Comparison of ENCODE assay signal across 1 cellular context in the genomic region with DNA sequence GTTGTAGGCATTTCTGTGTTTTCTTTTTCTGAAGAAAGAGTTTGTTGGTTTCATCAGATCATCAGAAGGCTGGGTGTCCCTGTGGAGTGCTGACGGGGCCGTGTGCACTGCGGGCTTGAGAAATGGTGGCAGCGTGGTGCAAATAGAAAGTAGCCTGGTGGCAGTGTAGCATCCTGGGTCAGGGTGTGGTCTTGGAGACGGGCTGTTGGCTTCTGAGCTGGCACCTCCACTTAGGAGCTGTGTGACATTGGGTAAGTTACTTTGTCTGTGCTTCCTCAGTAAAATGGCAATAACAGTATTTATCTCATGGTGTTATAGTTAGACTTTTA.
TF ChIP-seq lines count a peak whose summit lies in the region.

No MANE protein-coding gene starts in this region.

TF ChIP-seq in HCT116, 20 proteins besides CTCF, POLR2A, EP300 and RAD21 (continued from another document):
- TF ChIP-seq, protein P1, sequence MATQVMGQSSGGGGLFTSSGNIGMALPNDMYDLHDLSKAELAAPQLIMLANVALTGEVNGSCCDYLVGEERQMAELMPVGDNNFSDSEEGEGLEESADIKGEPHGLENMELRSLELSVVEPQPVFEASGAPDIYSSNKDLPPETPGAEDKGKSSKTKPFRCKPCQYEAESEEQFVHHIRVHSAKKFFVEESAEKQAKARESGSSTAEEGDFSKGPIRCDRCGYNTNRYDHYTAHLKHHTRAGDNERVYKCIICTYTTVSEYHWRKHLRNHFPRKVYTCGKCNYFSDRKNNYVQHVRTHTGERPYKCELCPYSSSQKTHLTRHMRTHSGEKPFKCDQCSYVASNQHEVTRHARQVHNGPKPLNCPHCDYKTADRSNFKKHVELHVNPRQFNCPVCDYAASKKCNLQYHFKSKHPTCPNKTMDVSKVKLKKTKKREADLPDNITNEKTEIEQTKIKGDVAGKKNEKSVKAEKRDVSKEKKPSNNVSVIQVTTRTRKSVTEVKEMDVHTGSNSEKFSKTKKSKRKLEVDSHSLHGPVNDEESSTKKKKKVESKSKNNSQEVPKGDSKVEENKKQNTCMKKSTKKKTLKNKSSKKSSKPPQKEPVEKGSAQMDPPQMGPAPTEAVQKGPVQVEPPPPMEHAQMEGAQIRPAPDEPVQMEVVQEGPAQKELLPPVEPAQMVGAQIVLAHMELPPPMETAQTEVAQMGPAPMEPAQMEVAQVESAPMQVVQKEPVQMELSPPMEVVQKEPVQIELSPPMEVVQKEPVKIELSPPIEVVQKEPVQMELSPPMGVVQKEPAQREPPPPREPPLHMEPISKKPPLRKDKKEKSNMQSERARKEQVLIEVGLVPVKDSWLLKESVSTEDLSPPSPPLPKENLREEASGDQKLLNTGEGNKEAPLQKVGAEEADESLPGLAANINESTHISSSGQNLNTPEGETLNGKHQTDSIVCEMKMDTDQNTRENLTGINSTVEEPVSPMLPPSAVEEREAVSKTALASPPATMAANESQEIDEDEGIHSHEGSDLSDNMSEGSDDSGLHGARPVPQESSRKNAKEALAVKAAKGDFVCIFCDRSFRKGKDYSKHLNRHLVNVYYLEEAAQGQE (IDR thresholded peaks at IDR 0.05; ENCODE audit: low read depth), result no peak
- TF ChIP-seq POLR2AphosphoS5 (IDR thresholded peaks at IDR 0.05; ENCODE audit: low read depth, low read length) (no peak), EZH2 (IDR thresholded peaks at IDR 0.05) (no peak), SIN3A (IDR thresholded peaks at IDR 0.05; ENCODE audit: low read depth) (no peak), JUND (IDR thresholded peaks at IDR 0.05) (no peak), YY1 (IDR thresholded peaks at IDR 0.05; ENCODE audit: extremely low read depth, insufficient replicate concordance, low read depth, low read length) (no peak), TCF7L2 (IDR thresholded peaks at IDR 0.05; ENCODE audit: borderline replicate concordance, extremely low read depth, insufficient read depth, insufficient read length) (no peak)
